8 cellular contexts compared by ENCODE assay signal in genomic region chr7:149742075-149742701, GRCh38. TPM values are rescaled to one million over a fixed set of nuclear protein-coding genes. Genes with fewer than 3 reads are reported as not detected.
DNase-seq lines count a peak whose midpoint lies in the region; ATAC-seq and TF ChIP-seq lines count a peak whose summit lies in the region.

No MANE protein-coding gene starts in this region.

- DNase-seq in AML-193 (lab: John Stamatoyannopoulos, UW) (peak; percentile 34 to 42), GM19240 (ENCODE audit: insufficient read length, low spot score) (peak; percentile 85), OCI-M1 (lab: John Stamatoyannopoulos, UW) (peak; percentile 73), fibroblast of mammary gland (ENCODE audit: low read depth) (peak; percentile 48)
- DNase-seq in activated T-cell treated with anti-CD3 and anti-CD28 coated beads, Interleukin-2, amount 50 U/mL, for 4 hours = peak; percentile 57
- peak in 8 of 9 donors; percentile 32 to 64 (median 44) for DNase-seq in naive thymus-derived CD4-positive, alpha-beta T cell
- peak; percentile 22 to 45 for DNase-seq in stimulated activated CD8-positive, alpha-beta memory T cell treated with anti-CD3 and anti-CD28 coated beads, Interleukin-7, amount 100 ng/mL, for 48 hours (ENCODE audit: extremely low read depth in 1 of 2, low read depth in 1 of 2)

- no peak overlapping the region for H3K27ac ChIP-seq in HUES48 (ENCODE audit: low read depth, low read length)
- no peak overlapping the region for H3K27ac ChIP-seq in naive thymus-derived CD4-positive, alpha-beta T cell (ENCODE audit: low read depth, low read length)

- H3K9ac ChIP-seq in HUES48 (ENCODE audit: low read depth, low read length) = no peak overlapping the region

- H3K4me1 ChIP-seq in HUES48 (ENCODE audit: control insufficient read depth, insufficient read depth, low read length) = no peaks in the 10 kb centered on the region
- peaks cover 7 to 9% of the 10 kb centered on the region in 2 donors for H3K4me1 ChIP-seq in naive thymus-derived CD4-positive, alpha-beta T cell (ENCODE audit: control insufficient read depth in 2 of 2, insufficient read depth in 2 of 2, low read length in 2 of 2)

- H3K9me3 ChIP-seq in HUES48 (ENCODE audit: control insufficient read depth, insufficient read depth, low read length) = no peaks in the 10 kb centered on the region
- no peaks in the 10 kb centered on the region for H3K9me3 ChIP-seq in naive thymus-derived CD4-positive, alpha-beta T cell (ENCODE audit: control insufficient read depth in 2 of 3, low read length in 3 of 3)

- H3K27me3 Mint-ChIP-seq in activated T-cell treated with anti-CD3 and anti-CD28 coated beads, Interleukin-2, amount 50 U/mL, for 4 hours (ENCODE audit: low read depth) = peaks cover 37% of the 10 kb centered on the region
- peaks cover 35 to 51% (median 43%) of the 10 kb centered on the region in 5 donors for H3K27me3 Mint-ChIP-seq in naive thymus-derived CD4-positive, alpha-beta T cell

- peak; percentile 75 to 86 for ATAC-seq in activated T-cell treated with anti-CD3 and anti-CD28 coated beads, Interleukin-2, amount 50 U/mL, for 4 hours
- peak; percentile 79 for ATAC-seq in naive thymus-derived CD4-positive, alpha-beta T cell

- H3K36me3 Mint-ChIP-seq in activated T-cell treated with anti-CD3 and anti-CD28 coated beads, Interleukin-2, amount 50 U/mL, for 4 hours (ENCODE audit: insufficient read depth) = no peaks in the 10 kb centered on the region
- peaks cover 0 to 4% (median 0%) of the 10 kb centered on the region in 5 donors for H3K36me3 Mint-ChIP-seq in naive thymus-derived CD4-positive, alpha-beta T cell

- H3K27ac Mint-ChIP-seq in naive thymus-derived CD4-positive, alpha-beta T cell = peak overlapping the region in 2 of 9 donors; percentile 7 to 43

- peaks cover 11% of the 10 kb centered on the region for H3K4me1 Mint-ChIP-seq in activated T-cell treated with anti-CD3 and anti-CD28 coated beads, Interleukin-2, amount 50 U/mL, for 4 hours (ENCODE audit: low read depth)
- peaks cover 10 to 14% (median 11%) of the 10 kb centered on the region in 7 donors for H3K4me1 Mint-ChIP-seq in naive thymus-derived CD4-positive, alpha-beta T cell

- H3K4me3 ChIP-seq in HUES48 (ENCODE audit: low read depth, low read length) (peak overlapping the region; percentile 70), fibroblast of mammary gland (ENCODE audit: control insufficient read depth, low read depth, low read length) (no peak overlapping the region)
- peak overlapping the region; percentile 51 for H3K4me3 ChIP-seq in naive thymus-derived CD4-positive, alpha-beta T cell (ENCODE audit: low read length)

- intact Hi-C loops in naive thymus-derived CD4-positive, alpha-beta T cell (cut with micrococcal nuclease) = loop anchor here (1.0 to 5.0 kb wide), 6 partner anchors 27 to 503 kb away; partner anchors contain the start of gene ZNF212 (in 1 of the 2)

- POLR2A ChIA-PET in naive thymus-derived CD4-positive, alpha-beta T cell (lab: Charles Lee) = interaction anchor here (1.5 kb wide), 1 partner anchor 79 kb away, joined by 5 read pairs; no protein-coding TSS in a partner anchor

- TF ChIP-seq CTCF in fibroblast of mammary gland (conservative IDR thresholded peaks at IDR 0.05; ENCODE audit: control insufficient read depth, insufficient read depth, low read depth, low read length) = peak; percentile 92

- peak overlapping the region; percentile 78 for H3K4me3 Mint-ChIP-seq in activated T-cell treated with anti-CD3 and anti-CD28 coated beads, Interleukin-2, amount 50 U/mL, for 4 hours
- H3K4me3 Mint-ChIP-seq in naive thymus-derived CD4-positive, alpha-beta T cell = peak overlapping the region; percentile 70 to 88 (median 79)

- H3K9me3 Mint-ChIP-seq in activated T-cell treated with anti-CD3 and anti-CD28 coated beads, Interleukin-2, amount 50 U/mL, for 4 hours = no peaks in the 10 kb centered on the region
- peaks cover 0 to 2% (median 0%) of the 10 kb centered on the region in 11 donors for H3K9me3 Mint-ChIP-seq in naive thymus-derived CD4-positive, alpha-beta T cell

- H3K27me3 ChIP-seq in HUES48 (ENCODE audit: control insufficient read depth, insufficient read depth, low read length) = no peaks in the 10 kb centered on the region
- peaks cover 0 to 4% of the 10 kb centered on the region in 2 donors for H3K27me3 ChIP-seq in naive thymus-derived CD4-positive, alpha-beta T cell (ENCODE audit: control insufficient read depth in 2 of 2, insufficient read depth in 2 of 2, low read length in 2 of 2)

- no peaks in the 10 kb centered on the region for H3K36me3 ChIP-seq in HUES48 (ENCODE audit: control insufficient read depth, insufficient read depth, low read length)
- no peaks in the 10 kb centered on the region for H3K36me3 ChIP-seq in naive thymus-derived CD4-positive, alpha-beta T cell (ENCODE audit: control insufficient read depth in 2 of 3, insufficient read depth in 3 of 3, low read length in 3 of 3)

- CTCF ChIA-PET in naive thymus-derived CD4-positive, alpha-beta T cell (lab: Charles Lee) = interaction anchor here (0.7 to 1.6 kb wide), 8 partner anchors 9 to 80 kb away, joined by 3 to 15 read pairs (median 4); no protein-coding TSS in a partner anchor

RNA-seq across cellular contexts. Expression of gene ZNF467, which starts 31.2 kb away (rescaled TPM):
- total RNA-seq in activated T-cell treated with anti-CD3 and anti-CD28 coated beads, Interleukin-2, amount 50 U/mL, for 4 hours = under 1 TPM; 0.08 to 0.18 (median 0.16) TPM
- 10 to 100 TPM in 1 of 5 experiments, 1 to 10 TPM in 3, under 1 TPM in 1; 0.17 to 33.1 (median 4.5) TPM for total RNA-seq in naive thymus-derived CD4-positive, alpha-beta T cell
- 1 to 10 TPM; 6.8 to 9.8 TPM for polyA plus RNA-seq in naive thymus-derived CD4-positive, alpha-beta T cell

Comparison
In these comparisons a context has a peak if more than half of its experiments do, and no peak if none do; other contexts are left out.
1. DNase-seq: peak in every context shown above with its lines; median percentile 85 in GM19240; 73 in OCI-M1; 57 in activated T-cell treated with anti-CD3 and anti-CD28 coated beads, Interleukin-2, amount 50 U/mL, for 4 hours; 48 in fibroblast of mammary gland; 44 in naive thymus-derived CD4-positive, alpha-beta T cell; 38 in AML-193; 34 in stimulated activated CD8-positive, alpha-beta memory T cell treated with anti-CD3 and anti-CD28 coated beads, Interleukin-7, amount 100 ng/mL, for 48 hours.